19 cellular contexts compared by ENCODE assay signal in genomic region chr6:150962436-150962835, GRCh38.
DNase-seq lines count a peak whose midpoint lies in the region; TF ChIP-seq lines count a peak whose summit lies in the region.
"Had no signal": no experiment of that assay in that cellular context is flagged by ENCODE, and none has a peak within 500 bp of the region (broad histone marks: within the 10 kb centered on the region; RNA-seq: fewer than 3 reads in every experiment).

No MANE protein-coding gene starts in this region.

- intact Hi-C loops in activated CD4-positive, alpha-beta T cell treated with anti-CD3 and anti-CD28 coated beads, Interleukin-2, amount 10 ng/mL, durations not matched to agents 24 days and 14 days (cut with micrococcal nuclease): no loop called here

- DNase-seq in activated effector memory CD4-positive, alpha-beta T cell treated with anti-CD3 and anti-CD28 coated beads, Interleukin-2, amount 50 U/mL, for 16 hours: peak; percentile 42
- DNase-seq in activated effector memory CD4-positive, alpha-beta T cell treated with Interleukin-2 at 50 U/mL for 16 hours: no peak
- peak; percentile 60 for DNase-seq in cerebellum (ENCODE audit: low spot score)
- no peak for DNase-seq in endodermal cell
- no peak for DNase-seq in activated CD4-positive, alpha-beta T cell treated with anti-CD3 and anti-CD28 coated beads, Interleukin-2, amount 10 ng/mL, durations not matched to agents 24 days and 14 days
- DNase-seq: AML-193; Caco-2; Calu3; CD4-positive, alpha-beta T cell; CD8-positive, alpha-beta T cell; DMS79 treated with DMSO at 0.1 percent for 48 hours; GDM1 had no signal

- H3K27me3 Mint-ChIP-seq in endodermal cell (ENCODE audit: insufficient read depth): no peaks in the 10 kb centered on the region
- H3K27me3 Mint-ChIP-seq in activated CD4-positive, alpha-beta T cell treated with anti-CD3 and anti-CD28 coated beads, Interleukin-2, amount 10 ng/mL, durations not matched to agents 24 days and 14 days: no peaks in the 10 kb centered on the region
- H3K27me3 Mint-ChIP-seq: B cell; CD4-positive, alpha-beta T cell had no signal

- H3K4me3 ChIP-seq in endodermal cell (ENCODE audit: low read length): no peak overlapping the region
- H3K4me3 ChIP-seq: A549; BLaER1 treated with 17β-estradiol and CSF1 and Interleukin-3, amounts not matched to agents 10 nM and 100 nM; GM12878 had no signal

- no peaks in the 10 kb centered on the region for H3K9me3 ChIP-seq in endodermal cell (ENCODE audit: control insufficient read depth, low read length)
- H3K9me3 ChIP-seq: A549; BLaER1 treated with 17β-estradiol and CSF1 and Interleukin-3, amounts not matched to agents 10 nM and 100 nM; Caco-2 had no signal

- no peaks in the 10 kb centered on the region for H3K4me1 Mint-ChIP-seq in endodermal cell
- peaks cover under 1% of the 10 kb centered on the region for H3K4me1 Mint-ChIP-seq in activated CD4-positive, alpha-beta T cell treated with anti-CD3 and anti-CD28 coated beads, Interleukin-2, amount 10 ng/mL, durations not matched to agents 24 days and 14 days

- WGBS in endodermal cell (ENCODE audit: insufficient coverage in 1 of 2, insufficient read length in 1 of 2), 2 experiments: 97 to 100% methylated on average over 2 of the region's 2 CpGs

- no peak overlapping the region for H3K4me3 Mint-ChIP-seq in endodermal cell
- no peak overlapping the region for H3K4me3 Mint-ChIP-seq in activated CD4-positive, alpha-beta T cell treated with anti-CD3 and anti-CD28 coated beads, Interleukin-2, amount 10 ng/mL, durations not matched to agents 24 days and 14 days
- H3K4me3 Mint-ChIP-seq: B cell; CD4-positive, alpha-beta T cell; CD8-positive, alpha-beta T cell had no signal

- no peak overlapping the region for H3K27ac Mint-ChIP-seq in endodermal cell
- H3K27ac Mint-ChIP-seq in activated CD4-positive, alpha-beta T cell treated with anti-CD3 and anti-CD28 coated beads, Interleukin-2, amount 10 ng/mL, durations not matched to agents 24 days and 14 days: no peak overlapping the region
- H3K27ac Mint-ChIP-seq: B cell; CD4-positive, alpha-beta T cell; CD8-positive, alpha-beta T cell had no signal

- H3K9me3 Mint-ChIP-seq in endodermal cell: no peaks in the 10 kb centered on the region
- no peaks in the 10 kb centered on the region for H3K9me3 Mint-ChIP-seq in activated CD4-positive, alpha-beta T cell treated with anti-CD3 and anti-CD28 coated beads, Interleukin-2, amount 10 ng/mL, durations not matched to agents 24 days and 14 days
- H3K9me3 Mint-ChIP-seq: CD4-positive, alpha-beta T cell; CD8-positive, alpha-beta T cell had no signal

- H3K27me3 ChIP-seq in endodermal cell (ENCODE audit: control insufficient read depth, insufficient read depth, low read length, poor library complexity, severe bottlenecking): no peaks in the 10 kb centered on the region
- H3K27me3 ChIP-seq: BLaER1 treated with 17β-estradiol and CSF1 and Interleukin-3, amounts not matched to agents 10 nM and 100 nM had no signal

- TF ChIP-seq CTCF in VCaP (conservative IDR thresholded peaks at IDR 0.05) (no peak), endodermal cell (conservative IDR thresholded peaks at IDR 0.05) (no peak)

- peaks cover 70% of the 10 kb centered on the region for H3K36me3 ChIP-seq in endodermal cell (ENCODE audit: control insufficient read depth, insufficient read depth, low read length)

- peaks cover 30% of the 10 kb centered on the region for H3K36me3 Mint-ChIP-seq in endodermal cell (ENCODE audit: low read depth)
- H3K36me3 Mint-ChIP-seq in activated CD4-positive, alpha-beta T cell treated with anti-CD3 and anti-CD28 coated beads, Interleukin-2, amount 10 ng/mL, durations not matched to agents 24 days and 14 days (ENCODE audit: low read depth): peaks cover 27% of the 10 kb centered on the region

- peak overlapping the region; percentile 11; the same call in 1 of the 2 replicates for H3K27ac ChIP-seq in VCaP
- no peak overlapping the region for H3K27ac ChIP-seq in endodermal cell (ENCODE audit: low read depth, low read length)
- H3K27ac ChIP-seq: 22Rv1; A549; BLaER1 treated with 17β-estradiol and CSF1 and Interleukin-3, amounts not matched to agents 10 nM and 100 nM; C4-2B had no signal

- H3K4me1 ChIP-seq in endodermal cell (ENCODE audit: control insufficient read depth, insufficient read depth, low read length): no peaks in the 10 kb centered on the region
- H3K4me1 ChIP-seq: A549 had no signal

- no peak overlapping the region for H3K9ac ChIP-seq in endodermal cell (ENCODE audit: extremely low read depth, low read length, poor library complexity, severe bottlenecking)
- H3K9ac ChIP-seq: BLaER1 treated with 17β-estradiol and CSF1 and Interleukin-3, amounts not matched to agents 10 nM and 100 nM had no signal

Comparison
In these comparisons a context has a peak if more than half of its experiments do, and no peak if none do; other contexts are left out.
1. DNase-seq: peak in activated effector memory CD4-positive, alpha-beta T cell treated with anti-CD3 and anti-CD28 coated beads, Interleukin-2, amount 50 U/mL, for 16 hours (single experiment) and cerebellum (single experiment); none in activated effector memory CD4-positive, alpha-beta T cell treated with Interleukin-2 at 50 U/mL for 16 hours (single experiment), endodermal cell (single experiment) and activated CD4-positive, alpha-beta T cell treated with anti-CD3 and anti-CD28 coated beads, Interleukin-2, amount 10 ng/mL, durations not matched to agents 24 days and 14 days (single experiment).